21 cellular contexts compared by ENCODE assay signal in genomic region chr16:28592511-28592910, GRCh38. TPM values are rescaled to one million over a fixed set of nuclear protein-coding genes. Genes with fewer than 3 reads are reported as not detected.
A peak's percentile ranks its signal among the peaks of the same experiment; 100 is the strongest.
DNase-seq lines count a peak whose midpoint lies in the region; ATAC-seq, FAIRE-seq and TF ChIP-seq lines count a peak whose summit lies in the region.
"Had no signal": no experiment of that assay in that cellular context is flagged by ENCODE, and none has a peak within 500 bp of the region (broad histone marks: within the 10 kb centered on the region; RNA-seq: fewer than 3 reads in every experiment).

No MANE protein-coding gene starts in this region.

- H3K9me2 ChIP-seq in PC-9 (ENCODE audit: insufficient read depth): no peaks in the 10 kb centered on the region

- H3K9me3 ChIP-seq in PC-9 (ENCODE audit: insufficient read depth, low read depth): no peaks in the 10 kb centered on the region
- no peaks in the 10 kb centered on the region for H3K9me3 ChIP-seq in kidney (ENCODE audit: control insufficient read depth in 1 of 2, low read length in 2 of 2)
- no peaks in the 10 kb centered on the region for H3K9me3 ChIP-seq in neuronal stem cell (replicated peaks in 1 of 2; ENCODE audit: control insufficient read depth in 2 of 2, insufficient read depth in 1 of 2, low read depth in 1 of 2, low read length in 2 of 2)
- no peaks in the 10 kb centered on the region for H3K9me3 ChIP-seq in thyroid gland
- H3K9me3 ChIP-seq: BLaER1 treated with 17β-estradiol and CSF1 and Interleukin-3, amounts not matched to agents 10 nM and 100 nM had no signal

- no peak overlapping the region for H3K4ac ChIP-seq in neuronal stem cell (ENCODE audit: low read length)

- no peaks in the 10 kb centered on the region for H4K20me1 ChIP-seq in PC-9 (ENCODE audit: insufficient read depth)

- H2BK12ac ChIP-seq in neuronal stem cell (ENCODE audit: low read length): no peak overlapping the region

- TF ChIP-seq POLR2A in thyroid gland (IDR thresholded peaks at IDR 0.05): no peak

- peaks cover 27% of the 10 kb centered on the region for H3K79me2 ChIP-seq in PC-9 (ENCODE audit: low read depth)

- no peak for ATAC-seq in activated CD4-positive, alpha-beta T cell treated with anti-CD3 and anti-CD28 coated beads for 36 hours
- ATAC-seq: HCT116 had no signal

- TF ChIP-seq CTCF in CD14-positive monocyte (IDR thresholded peaks at IDR 0.05) (no peak), PC-9 (conservative IDR thresholded peaks at IDR 0.05) (no peak), kidney (IDR thresholded peaks at IDR 0.05; ENCODE audit: borderline replicate concordance, extremely low read depth, insufficient read depth) (no peak), thyroid gland (IDR thresholded peaks at IDR 0.05) (no peak), GM10266 (IDR thresholded peaks at IDR 0.05; ENCODE audit: control insufficient read depth, insufficient read depth, low read depth, missing control alignments) (no peak)

- no peak for FAIRE-seq in kidney (lab: Jason Lieb, UNC)
- FAIRE-seq: D721Med, G401.6, GM12892, H54 had no signal

- H3K79me1 ChIP-seq in neuronal stem cell (ENCODE audit: low read depth, low read length): no peaks in the 10 kb centered on the region

- peak; percentile 16 for DNase-seq in CD14-positive monocyte (ENCODE audit: low spot score)
- DNase-seq in PC-9: no peak
- peak; percentile 59 for DNase-seq in kidney
- no peak for DNase-seq in neuronal stem cell (ENCODE audit: low spot score)
- DNase-seq in thyroid gland: no peak
- no peak for DNase-seq in activated CD4-positive, alpha-beta T cell treated with anti-CD3 and anti-CD28 coated beads for 36 hours
- DNase-seq in GM10266 (ENCODE audit: extremely low spot score): no peak
- DNase-seq: ACHN; CD4-positive, alpha-beta memory T cell; COR-L47; DMS153; DMS79 treated with DMSO at 0.1 percent for 48 hours; EL had no signal

- no peak overlapping the region for H2BK120ac ChIP-seq in neuronal stem cell (ENCODE audit: low read depth, low read length)

- H3K9ac ChIP-seq in kidney (ENCODE audit: low read length in 2 of 2): no peak overlapping the region
- no peak overlapping the region for H3K9ac ChIP-seq in neuronal stem cell (ENCODE audit: low read depth, low read length, poor library complexity)
- H3K9ac ChIP-seq: BLaER1 treated with 17β-estradiol and CSF1 and Interleukin-3, amounts not matched to agents 10 nM and 100 nM had no signal

- peak overlapping the region; percentile 39 for H2BK5ac ChIP-seq in neuronal stem cell (ENCODE audit: low read length)

- intact Hi-C loops in CD14-positive monocyte (cut with micrococcal nuclease): no loop called here
- intact Hi-C loops in PC-9 (cut with micrococcal nuclease; ENCODE audit: unreplicated experiment): no loop called here
- intact Hi-C loops in kidney (cut with DNase I): no loop called here
- intact Hi-C loops in thyroid gland (cut with DNase I): no loop called here
- intact Hi-C loops in activated CD4-positive, alpha-beta T cell treated with anti-CD3 and anti-CD28 coated beads for 36 hours (cut with DNase I, micrococcal nuclease): no loop called here

- H3K27me3 Mint-ChIP-seq in CD14-positive monocyte (ENCODE audit: low read depth in 3 of 3): peaks cover 0 to 4% (median 3%) of the 10 kb centered on the region in 3 donors
- H3K27me3 Mint-ChIP-seq in activated CD4-positive, alpha-beta T cell treated with anti-CD3 and anti-CD28 coated beads for 36 hours: no peaks in the 10 kb centered on the region
- H3K27me3 Mint-ChIP-seq: CD4-positive, alpha-beta memory T cell had no signal

- H4K8ac ChIP-seq in neuronal stem cell (ENCODE audit: low read depth, low read length): no peak overlapping the region

- peaks cover 28% of the 10 kb centered on the region for H3F3A ChIP-seq in PC-9 (ENCODE audit: insufficient read depth, low read depth)

- H3K18ac ChIP-seq in neuronal stem cell (ENCODE audit: low read length): no peak overlapping the region

- no peak overlapping the region for H3K4me3 ChIP-seq in PC-9
- no peak overlapping the region for H3K4me3 ChIP-seq in kidney (ENCODE audit: low read length in 2 of 2)
- no peak overlapping the region for H3K4me3 ChIP-seq in neuronal stem cell (ENCODE audit: low read length in 2 of 2)
- H3K4me3 ChIP-seq in thyroid gland (replicated peaks in 1 of 3): no peak overlapping the region
- H3K4me3 ChIP-seq: BLaER1 treated with 17β-estradiol and CSF1 and Interleukin-3, amounts not matched to agents 10 nM and 100 nM had no signal

- H3K4me2 ChIP-seq in PC-9 (no peak overlapping the region), neuronal stem cell (ENCODE audit: insufficient read depth, low read length, poor library complexity, severe bottlenecking) (no peak overlapping the region)
- H3K4me2 ChIP-seq: BLaER1 treated with 17β-estradiol and CSF1 and Interleukin-3, amounts not matched to agents 10 nM and 100 nM had no signal

- H2BK15ac ChIP-seq in neuronal stem cell (ENCODE audit: low read length): no peak overlapping the region

- peaks cover 14% of the 10 kb centered on the region for H3K4me1 Mint-ChIP-seq in CD14-positive monocyte
- no peaks in the 10 kb centered on the region for H3K4me1 Mint-ChIP-seq in activated CD4-positive, alpha-beta T cell treated with anti-CD3 and anti-CD28 coated beads for 36 hours

- H3K36me3 ChIP-seq in PC-9 (ENCODE audit: low read depth) (peaks cover 25% of the 10 kb centered on the region; the same call in 1 of the 2 replicates), kidney (ENCODE audit: control insufficient read depth in 1 of 2, insufficient read depth in 2 of 2, low read length in 2 of 2) (peaks cover 6 to 9% of the 10 kb centered on the region in 2 donors), neuronal stem cell (replicated peaks in 1 of 2; ENCODE audit: control insufficient read depth in 2 of 2, insufficient read depth in 2 of 2, low read length in 2 of 2) (peaks cover 20 to 45% of the 10 kb centered on the region in 2 donors), thyroid gland (peaks cover 24 to 30% of the 10 kb centered on the region in 2 donors)

- no peak overlapping the region for H2AK5ac ChIP-seq in neuronal stem cell (ENCODE audit: low read depth, low read length)

- POLR2A ChIA-PET in PC-9 (lab: Charles Lee; ENCODE audit: unreplicated experiment): no interaction called here
- POLR2A ChIA-PET in activated CD4-positive, alpha-beta T cell treated with anti-CD3 and anti-CD28 coated beads for 36 hours (lab: Charles Lee): no interaction called here

- no peak overlapping the region for H3K14ac ChIP-seq in neuronal stem cell (ENCODE audit: low read length)

- no peak overlapping the region for H3K23ac ChIP-seq in neuronal stem cell (ENCODE audit: low read depth, low read length, poor library complexity)

- H3K27ac ChIP-seq in PC-9: no peak overlapping the region
- H3K27ac ChIP-seq in kidney (ENCODE audit: low read depth in 2 of 2, low read length in 2 of 2): no peak overlapping the region
- H3K27ac ChIP-seq in neuronal stem cell (replicated peaks; ENCODE audit: low read length): no peak overlapping the region
- no peak overlapping the region for H3K27ac ChIP-seq in thyroid gland
- H3K27ac ChIP-seq: BLaER1 treated with 17β-estradiol and CSF1 and Interleukin-3, amounts not matched to agents 10 nM and 100 nM; HL-60 had no signal

- H2AFZ ChIP-seq in PC-9 (no peak overlapping the region), neuronal stem cell (ENCODE audit: low read length) (no peak overlapping the region)

- no peak overlapping the region for H3K4me3 Mint-ChIP-seq in CD14-positive monocyte
- no peak overlapping the region for H3K4me3 Mint-ChIP-seq in activated CD4-positive, alpha-beta T cell treated with anti-CD3 and anti-CD28 coated beads for 36 hours
- H3K4me3 Mint-ChIP-seq: CD4-positive, alpha-beta memory T cell had no signal

- H3K27ac Mint-ChIP-seq in CD14-positive monocyte: no peak overlapping the region
- H3K27ac Mint-ChIP-seq in activated CD4-positive, alpha-beta T cell treated with anti-CD3 and anti-CD28 coated beads for 36 hours: no peak overlapping the region

- H3K4me1 ChIP-seq in PC-9 (replicated peaks; ENCODE audit: insufficient read depth) (peaks cover 37% of the 10 kb centered on the region), kidney (ENCODE audit: control insufficient read depth in 1 of 2, insufficient read depth in 1 of 2, low read depth in 1 of 2, low read length in 2 of 2) (peaks cover 0 to 8% of the 10 kb centered on the region in 2 donors), neuronal stem cell (ENCODE audit: control insufficient read depth in 2 of 2, insufficient read depth in 1 of 2, low read depth in 1 of 2, low read length in 2 of 2) (peaks cover 8 to 11% of the 10 kb centered on the region in 2 donors), thyroid gland (peaks cover 17 to 20% of the 10 kb centered on the region in 2 donors)

- H3K27me3 ChIP-seq in PC-9 (ENCODE audit: insufficient read depth, low read depth) (no peaks in the 10 kb centered on the region), neuronal stem cell (ENCODE audit: control insufficient read depth in 3 of 3, insufficient read depth in 3 of 3, low read depth in 1 of 3, low read length in 3 of 3) (no peaks in the 10 kb centered on the region), thyroid gland (no peaks in the 10 kb centered on the region)
- H3K27me3 ChIP-seq: BLaER1 treated with 17β-estradiol and CSF1 and Interleukin-3, amounts not matched to agents 10 nM and 100 nM had no signal

- TSS peak; percentile 4 for BruUV-seq in PC-9 (replicated peaks; lab: Mats Ljungman, UMichigan)

- CTCF ChIA-PET in PC-9 (lab: Charles Lee): interaction anchor here (1.6 kb wide), 1 partner anchor 17 kb away, joined by 3 read pairs; the partner anchor contains the start of gene SULT1A1
- CTCF ChIA-PET in activated CD4-positive, alpha-beta T cell treated with anti-CD3 and anti-CD28 coated beads for 36 hours (lab: Charles Lee): no interaction called here

- peaks cover 51 to 56% of the 10 kb centered on the region in 2 donors for H3K36me3 Mint-ChIP-seq in CD14-positive monocyte
- H3K36me3 Mint-ChIP-seq in activated CD4-positive, alpha-beta T cell treated with anti-CD3 and anti-CD28 coated beads for 36 hours (ENCODE audit: low read depth): peaks cover 12% of the 10 kb centered on the region

- no CpG with 5 or more reads among the region's 5 CpGs for WGBS in neuronal stem cell (ENCODE audit: extremely low coverage in 2 of 2, insufficient read length in 2 of 2, insufficient replicate concordance in 1 of 2), 2 donors
- 94 to 98% methylated on average over 5 of the region's 5 CpGs for WGBS in thyroid gland, 2 donors

- H3K9me3 Mint-ChIP-seq in CD14-positive monocyte: no peaks in the 10 kb centered on the region
- no peaks in the 10 kb centered on the region for H3K9me3 Mint-ChIP-seq in activated CD4-positive, alpha-beta T cell treated with anti-CD3 and anti-CD28 coated beads for 36 hours (ENCODE audit: low read depth)

- H4K91ac ChIP-seq in neuronal stem cell (ENCODE audit: low read depth, low read length, poor library complexity): no peak overlapping the region

RNA-seq across cellular contexts. Expression of gene SULT1A2, which starts 4.3 kb away (rescaled TPM):
- polyA plus RNA-seq in CD14-positive monocyte (1 to 10 TPM in 1 of 2 donors, not detected in 1; 1.1 TPM), kidney (ENCODE audit: insufficient read depth, low read depth, low replicate concordance) (13.3 TPM)
- total RNA-seq in PC-9 (2021) (21.8 and 23.0 TPM in 2 replicates), kidney (1.1 TPM), thyroid gland (10 to 100 TPM in 3 of 4 donors, 1 to 10 TPM in 1; 3.6 to 35.9 (median 20.9) TPM)
- 0.07 TPM for polyA plus RNA-seq in neuronal stem cell (2013, experiment 1 of 2)
- 0.11 TPM for polyA plus RNA-seq in neuronal stem cell (2013, experiment 2 of 2)
- total RNA-seq in activated CD4-positive, alpha-beta T cell treated with anti-CD3 and anti-CD28 coated beads for 36 hours: under 1 TPM; 0.26 to 0.30 TPM

RNA-seq across cellular contexts. Expression of gene SULT1A1, which starts 17.3 kb away (rescaled TPM):
- polyA plus RNA-seq in CD14-positive monocyte: 100 to 1,000 TPM; 320 to 362 TPM
- total RNA-seq in PC-9 (2021): 82.0 and 98.8 TPM in 2 replicates
- 20.7 TPM for total RNA-seq in kidney
- 50.2 TPM for polyA plus RNA-seq in kidney (ENCODE audit: insufficient read depth, low read depth, low replicate concordance)
- polyA plus RNA-seq in neuronal stem cell (2013, experiment 1 of 2): 1.5 TPM
- polyA plus RNA-seq in neuronal stem cell (2013, experiment 2 of 2): 1.7 TPM
- total RNA-seq in thyroid gland: 100 to 1,000 TPM in 2 of 4 donors, 10 to 100 TPM in 2; 84.9 to 162 (median 118) TPM
- total RNA-seq in activated CD4-positive, alpha-beta T cell treated with anti-CD3 and anti-CD28 coated beads for 36 hours: 10 to 100 TPM; 12.1 to 13.9 TPM

RNA-seq across cellular contexts. Expression of gene SGF29, which starts 38.8 kb away (rescaled TPM):
- polyA plus RNA-seq in CD14-positive monocyte (10 to 100 TPM; 18.8 to 24.3 TPM), kidney (ENCODE audit: insufficient read depth, low read depth, low replicate concordance) (20.6 TPM)
- total RNA-seq in PC-9 (2021) (45.3 and 51.1 TPM in 2 replicates), kidney (28.5 TPM), thyroid gland (10 to 100 TPM; 31.8 to 41.9 (median 36.9) TPM)
- polyA plus RNA-seq in neuronal stem cell (2013, experiment 1 of 2): 29.5 TPM
- polyA plus RNA-seq in neuronal stem cell (2013, experiment 2 of 2): 24.9 TPM
- 10 to 100 TPM; 23.6 to 35.5 TPM for total RNA-seq in activated CD4-positive, alpha-beta T cell treated with anti-CD3 and anti-CD28 coated beads for 36 hours

RNA-seq across cellular contexts. Expression of gene NPIPB8, which starts 45.4 kb away (rescaled TPM):
- polyA plus RNA-seq in CD14-positive monocyte (not detected), kidney (ENCODE audit: insufficient read depth, low read depth, low replicate concordance) (not detected)
- total RNA-seq in PC-9 (2021) (2.2 and 4.1 TPM in 2 replicates), kidney (2.0 TPM), thyroid gland (under 1 TPM in 2 of 4 donors, not detected in 2; 0.27 to 0.63 TPM)
- 0.14 TPM for polyA plus RNA-seq in neuronal stem cell (2013, experiment 1 of 2)
- 0.25 TPM for polyA plus RNA-seq in neuronal stem cell (2013, experiment 2 of 2)
- total RNA-seq in activated CD4-positive, alpha-beta T cell treated with anti-CD3 and anti-CD28 coated beads for 36 hours: under 1 TPM in 1 of 2 experiments, not detected in 1; 0.37 TPM
- total RNA-seq: A172; CD4-positive, alpha-beta memory T cell had no signal
- polyA plus RNA-seq: CD4-positive, alpha-beta memory T cell had no signal

RNA-seq across cellular contexts. Expression of gene NUPR1, which starts 53.7 kb away (rescaled TPM):
- 1 to 10 TPM in 1 of 2 donors, not detected in 1; 1.9 TPM for polyA plus RNA-seq in CD14-positive monocyte
- 17.3 and 21.3 TPM in 2 replicates for total RNA-seq in PC-9 (2021)
- total RNA-seq in kidney: 64.7 TPM
- 125 TPM for polyA plus RNA-seq in kidney (ENCODE audit: insufficient read depth, low read depth, low replicate concordance)
- polyA plus RNA-seq in neuronal stem cell (2013, experiment 1 of 2): 0.06 TPM
- polyA plus RNA-seq in neuronal stem cell (2013, experiment 2 of 2): 0.01 TPM
- total RNA-seq in thyroid gland: 1,000 to 10,000 TPM in 1 of 4 donors, 100 to 1,000 TPM in 2, 10 to 100 TPM in 1; 53.3 to 1,103 (median 535) TPM
- total RNA-seq in activated CD4-positive, alpha-beta T cell treated with anti-CD3 and anti-CD28 coated beads for 36 hours: not detected
- total RNA-seq: CD4-positive, alpha-beta memory T cell had no signal
- polyA plus RNA-seq: CD4-positive, alpha-beta memory T cell had no signal

Comparison
In these comparisons a context has a peak if more than half of its experiments do, and no peak if none do; other contexts are left out.
1. DNase-seq: peak in CD14-positive monocyte (single experiment) and kidney (single experiment); none in PC-9 (0 of 2), neuronal stem cell (single experiment), thyroid gland (0 of 2), activated CD4-positive, alpha-beta T cell treated with anti-CD3 and anti-CD28 coated beads for 36 hours (single experiment) and GM10266 (single experiment).